12 cellular contexts compared by ENCODE assay signal in genomic region chr13:81686877-81687276, GRCh38.
DNase-seq lines count a peak whose midpoint lies in the region; ATAC-seq lines count a peak whose summit lies in the region.
"Had no signal": no experiment of that assay in that cellular context is flagged by ENCODE, and none has a peak within 500 bp of the region (broad histone marks: within the 10 kb centered on the region; RNA-seq: fewer than 3 reads in every experiment).

No MANE protein-coding gene starts in this region.

- DNase-seq in Caki2 (ENCODE audit: low read depth) (peak; percentile 9), NCI-H1092 (lab: John Stamatoyannopoulos, UW) (peak; percentile 82), OCI-M1 (lab: John Stamatoyannopoulos, UW) (peak; percentile 47), globus pallidus (ENCODE audit: low spot score) (peak; percentile 3), HCEC 1CT (no peak)
- DNase-seq in NK-92 treated with Interleukin-12 subunit alpha and Interleukin-12 subunit beta, amount 100 ng/mL, for 24 hours (lab: John Stamatoyannopoulos, UW) = no peak
- no peak for DNase-seq in activated CD4-positive, CD25-positive, alpha-beta regulatory T cell (lab: John Stamatoyannopoulos, UW)
- DNase-seq: activated CD4-positive, alpha-beta T cell treated with anti-CD3 and anti-CD28 coated beads, Interleukin-2, amount 50 U/mL, for 4 hours; amygdala; SIG-M5 had no signal

- no peak for ATAC-seq in GM21360 (IDR thresholded peaks at IDR 0.05; ENCODE audit: unreplicated experiment)
- ATAC-seq: GM12878 had no signal

- in situ Hi-C loops in Caki2 (cut with HindIII; ENCODE audit: low pct_unique_long_range_greater_than_20kb, low sequenced_read_pairs) = no loop called here

Comparison
In these comparisons a context has a peak if more than half of its experiments do, and no peak if none do; other contexts are left out.
1. DNase-seq: peak in Caki2 (single experiment), NCI-H1092 (single experiment), OCI-M1 (single experiment) and globus pallidus (single experiment); none in NK-92 treated with Interleukin-12 subunit alpha and Interleukin-12 subunit beta, amount 100 ng/mL, for 24 hours (single experiment), HCEC 1CT (single experiment) and activated CD4-positive, CD25-positive, alpha-beta regulatory T cell (0 of 4).